19 cellular contexts compared by ENCODE assay signal in the genomic region with DNA sequence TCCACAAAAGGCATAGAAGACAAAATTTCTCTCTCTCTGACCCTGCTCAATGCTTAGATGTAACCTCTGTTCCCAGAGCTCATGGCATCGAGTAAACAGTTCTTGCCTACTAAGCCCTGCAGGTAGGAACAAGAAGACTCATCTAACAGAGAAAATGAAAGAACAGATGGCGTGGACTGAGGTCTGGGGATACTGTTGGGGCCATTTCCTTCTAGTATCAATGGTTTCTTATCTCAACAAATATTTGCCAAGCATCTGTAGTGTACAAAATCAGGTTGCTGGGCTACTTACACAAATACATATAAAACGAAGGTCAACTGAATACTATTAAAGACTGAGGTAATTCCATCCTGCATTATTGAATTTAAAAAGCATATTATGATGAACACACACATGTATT.
"Had no signal": no experiment of that assay in that cellular context is flagged by ENCODE, and none has a peak within 500 bp of the region (broad histone marks: within the 10 kb centered on the region; RNA-seq: fewer than 3 reads in every experiment).

No MANE protein-coding gene starts in this region.

- H3K27ac ChIP-seq: coronary artery, foreskin keratinocyte, hepatocyte, parathyroid adenoma, prostate gland, testis, tibial nerve had no signal

- H3K4me3 ChIP-seq: coronary artery, hepatocyte, prostate gland, testis, tibial nerve had no signal

- H3K27me3 ChIP-seq: foreskin keratinocyte, hepatocyte, testis, tibial nerve had no signal

- ATAC-seq: foreskin keratinocyte; naive thymus-derived CD4-positive, alpha-beta T cell; sciatic nerve; stimulated activated naive B cell treated with anti-CD40 and anti-IgM and Interleukin-4, amounts not matched to agents 10 μg/mL and 1 μg/mL and 100 μg/mL, for 72 hours; stimulated activated naive CD8-positive, alpha-beta T cell treated with anti-CD3 and anti-CD28 coated beads, Interleukin-15, amount 100 ng/mL, for 72 hours had no signal

- H3K9me3 ChIP-seq: prostate gland, testis had no signal

- H3K36me3 ChIP-seq: prostate gland, tibial nerve had no signal

- H3K4me1 ChIP-seq: foreskin keratinocyte, parathyroid adenoma, prostate gland, testis, tibial nerve had no signal

- DNase-seq: effector CD4-positive, alpha-beta T cell; erythroblast; foreskin keratinocyte; head of caudate nucleus; mesendoderm; naive thymus-derived CD4-positive, alpha-beta T cell; nephron progenitor cell; retina; stimulated activated CD4-positive, alpha-beta T cell treated with anti-CD3 and anti-CD28 coated beads, Interleukin-2, amount 100 ng/mL, for 24 hours; stimulated activated CD4-positive, alpha-beta T cell treated with anti-CD3 and anti-CD28 coated beads, Interleukin-4, amount 100 ng/mL, for 4 hours; stimulated activated naive B cell treated with anti-CD40 and anti-IgM and Interleukin-4, amounts not matched to agents 10 μg/mL and 1 μg/mL and 100 μg/mL, for 72 hours; stimulated activated naive CD8-positive, alpha-beta T cell treated with anti-CD3 and anti-CD28 coated beads, Interleukin-15, amount 100 ng/mL, for 72 hours; testis had no signal
